ENCODE assay signal across 22 cellular contexts in the genomic region with DNA sequence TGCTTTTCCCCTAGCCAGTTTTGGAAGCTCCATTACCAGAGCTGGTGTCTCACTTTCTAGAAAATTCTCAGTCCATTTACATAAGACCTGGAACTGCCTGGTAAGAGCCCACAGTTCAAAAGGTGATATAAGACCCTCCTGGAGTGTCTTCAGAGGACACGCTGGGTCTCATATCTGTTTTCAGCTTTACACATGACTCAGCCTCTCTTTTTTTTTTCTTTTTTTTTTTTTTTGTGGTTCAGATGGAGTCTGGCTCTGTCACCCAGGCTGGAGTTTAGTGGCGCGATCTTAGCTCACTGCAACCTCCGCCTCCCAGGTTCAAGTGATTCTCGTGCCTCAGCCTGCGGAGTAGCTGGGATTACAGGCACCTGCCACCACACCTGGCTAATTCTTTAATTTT.
"Had no signal": no experiment of that assay in that cellular context is flagged by ENCODE, and none has a peak within 500 bp of the region (broad histone marks: within the 10 kb centered on the region; RNA-seq: fewer than 3 reads in every experiment).

No MANE protein-coding gene starts in this region.

- H3K27me3 ChIP-seq: colonic mucosa, sigmoid colon, spleen, tibial artery had no signal

- H3K36me3 Mint-ChIP-seq: brain had no signal

- DNase-seq: activated CD4-positive, alpha-beta T cell treated with anti-CD3 and anti-CD28 coated beads, Interleukin-2, amount 10 ng/mL, durations not matched to agents 7 days and 5 days; activated CD8-positive, alpha-beta memory T cell treated with anti-CD3 and anti-CD28 coated beads, Interleukin-2, amount 50 U/mL, for 4 hours; activated CD8-positive, alpha-beta T cell treated with anti-CD3 and anti-CD28 coated beads, Interleukin-2, amount 10 ng/mL, durations not matched to agents 7 days and 5 days; activated gamma-delta T cell; amniotic stem cell; caudate nucleus; colonic mucosa; erythroblast; kidney; nephron progenitor cell; nucleus accumbens; sigmoid colon; spleen; stimulated activated CD4-positive, alpha-beta T cell treated with anti-CD3 and anti-CD28 coated beads, Interleukin-4, amount 100 ng/mL, for 4 hours; stimulated activated naive CD4-positive, alpha-beta T cell treated with Interleukin-2 at 50 U/mL for 16 hours; T-helper 1 cell; T-helper 9 cell; tibial artery had no signal

- H3K9me3 Mint-ChIP-seq: activated naive CD4-positive, alpha-beta T cell treated with anti-CD3 and anti-CD28 coated beads, Interleukin-2, amount 50 U/mL, for 72 hours had no signal

- H3K4me3 ChIP-seq: colonic mucosa, sigmoid colon, spleen, tibial artery had no signal

- H3K27ac ChIP-seq: colonic mucosa, sigmoid colon, spleen, tibial artery had no signal

- H3K9me3 ChIP-seq: colonic mucosa, sigmoid colon, spleen, tibial artery had no signal

- ATAC-seq: activated CD4-positive, CD25-positive, alpha-beta regulatory T cell treated with anti-CD3 and anti-CD28 coated beads, Interleukin-2, amount 50 U/mL, for 24 hours; activated CD8-positive, alpha-beta T cell treated with anti-CD3 and anti-CD28 coated beads, Interleukin-2, amount 10 ng/mL, durations not matched to agents 7 days and 5 days; left lobe of liver had no signal

- H3K27ac Mint-ChIP-seq: activated CD4-positive, alpha-beta T cell treated with anti-CD3 and anti-CD28 coated beads, Interleukin-2, amount 10 ng/mL, durations not matched to agents 7 days and 5 days; activated CD8-positive, alpha-beta T cell treated with anti-CD3 and anti-CD28 coated beads, Interleukin-2, amount 10 ng/mL, durations not matched to agents 7 days and 5 days; activated naive CD4-positive, alpha-beta T cell treated with anti-CD3 and anti-CD28 coated beads, Interleukin-2, amount 50 U/mL, for 72 hours; brain; nephron progenitor cell had no signal

- H3K27me3 Mint-ChIP-seq: brain had no signal

- H3K36me3 ChIP-seq: colonic mucosa, sigmoid colon, spleen, tibial artery had no signal

- H3K4me1 ChIP-seq: colonic mucosa had no signal

- H3K4me3 Mint-ChIP-seq: activated CD4-positive, alpha-beta T cell treated with anti-CD3 and anti-CD28 coated beads, Interleukin-2, amount 10 ng/mL, durations not matched to agents 7 days and 5 days; activated CD8-positive, alpha-beta T cell treated with anti-CD3 and anti-CD28 coated beads, Interleukin-2, amount 10 ng/mL, durations not matched to agents 7 days and 5 days; brain; nephron progenitor cell had no signal
